ENCODE assay signal across 15 cellular contexts in the genomic region with DNA sequence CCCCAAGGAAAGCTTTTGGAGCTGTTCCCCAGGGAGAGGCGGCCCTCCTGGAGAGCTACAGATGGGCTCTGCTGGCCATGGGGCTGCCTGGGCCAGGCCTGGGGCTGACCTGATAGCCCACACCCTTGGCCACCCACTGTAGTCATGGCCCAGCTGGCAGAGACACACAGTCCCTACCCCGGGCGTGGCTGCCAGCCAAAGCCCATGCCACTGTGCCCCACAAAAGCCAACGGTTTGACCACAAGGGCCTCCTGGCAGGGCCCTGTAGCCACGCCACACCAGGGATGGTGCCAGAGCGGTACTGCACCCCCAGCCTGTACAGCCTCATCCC. TPM values are rescaled to one million over a fixed set of nuclear protein-coding genes. Genes with fewer than 3 reads are reported as not detected.
DNase-seq lines count a peak whose midpoint lies in the region; ATAC-seq and TF ChIP-seq lines count a peak whose summit lies in the region.
"Had no signal": no experiment of that assay in that cellular context is flagged by ENCODE, and none has a peak within 500 bp of the region (broad histone marks: within the 10 kb centered on the region; RNA-seq: fewer than 3 reads in every experiment).

No MANE protein-coding gene starts in this region.

- TF ChIP-seq POLR2A in IMR-90 (IDR thresholded peaks at IDR 0.05; ENCODE audit: low read depth, low read length) = no peak

- intact Hi-C loops in IMR-90 (cut with micrococcal nuclease) (no loop called here), mucosa of descending colon (cut with DNase I, micrococcal nuclease) (no loop called here), tibial artery (cut with DNase I; ENCODE audit: low total_unique reads) (no loop called here)

- peaks cover 3% of the 10 kb centered on the region for H3K36me3 Mint-ChIP-seq in chondrocyte (ENCODE audit: low read depth)
- H3K36me3 Mint-ChIP-seq: memory B cell had no signal

- no peak overlapping the region for H4K91ac ChIP-seq in IMR-90 (ENCODE audit: insufficient read depth, low read depth, low read length)

- no peak overlapping the region for H2BK120ac ChIP-seq in IMR-90 (ENCODE audit: low read depth, low read length)

- no peak overlapping the region for H3K56ac ChIP-seq in IMR-90 (ENCODE audit: extremely low read depth, insufficient read depth, low read length)

- H3K9me3 ChIP-seq in IMR-90 (ENCODE audit: control insufficient read depth, insufficient read depth, low read length) (no peaks in the 10 kb centered on the region), mucosa of descending colon (no peaks in the 10 kb centered on the region), tibial artery (no peaks in the 10 kb centered on the region)
- H3K9me3 ChIP-seq: ovary, SJSA1, testis had no signal

- no peak overlapping the region for H4K5ac ChIP-seq in IMR-90 (ENCODE audit: low read depth, low read length)

- TF ChIP-seq RAD21 in IMR-90 (IDR thresholded peaks at IDR 0.05; ENCODE audit: low read length) = no peak

- H3K9ac ChIP-seq in IMR-90 (ENCODE audit: low read depth, low read length) = no peak overlapping the region

- peaks cover 10% of the 10 kb centered on the region; the same call in 1 of the 2 replicates for H3K36me3 ChIP-seq in IMR-90 (ENCODE audit: control insufficient read depth, insufficient read depth, low read length)
- H3K36me3 ChIP-seq in mucosa of descending colon (ENCODE audit: low read depth) = no peaks in the 10 kb centered on the region
- H3K36me3 ChIP-seq in tibial artery = peaks cover 0 to 26% (median 5%) of the 10 kb centered on the region in 3 donors
- H3K36me3 ChIP-seq: ovary had no signal

- CTCF ChIA-PET in IMR-90 (lab: Yijun Ruan, JAX) = no interaction called here

- H3K27ac ChIP-seq in IMR-90 (ENCODE audit: insufficient read depth, low read length) (no peak overlapping the region), tibial artery (peak overlapping the region; percentile 42 to 71)
- H3K27ac ChIP-seq: SJSA1, testis had no signal

- no peak overlapping the region for H3K18ac ChIP-seq in IMR-90 (ENCODE audit: low read depth, low read length)

- no peak overlapping the region for H4K8ac ChIP-seq in IMR-90 (ENCODE audit: low read depth in 2 of 2, low read length in 2 of 2)

- H3K4ac ChIP-seq in IMR-90 (ENCODE audit: low read depth, low read length) = no peak overlapping the region

- no peak overlapping the region for H3K4me3 ChIP-seq in IMR-90 (ENCODE audit: insufficient read depth, low read depth, low read length)
- no peak overlapping the region for H3K4me3 ChIP-seq in mucosa of descending colon
- no peak overlapping the region for H3K4me3 ChIP-seq in tibial artery
- H3K4me3 ChIP-seq: ovary, SJSA1, testis had no signal

- no peak overlapping the region for H3K4me3 Mint-ChIP-seq in chondrocyte (ENCODE audit: unreplicated experiment)
- H3K4me3 Mint-ChIP-seq: activated CD8-positive, alpha-beta T cell treated with anti-CD3 and anti-CD28 coated beads for 36 hours; CD4-positive, alpha-beta T cell; memory B cell had no signal

- in situ Hi-C loops in IMR-90 (cut with MboI; ENCODE audit: low sequenced_read_pairs) = no loop called here

- peak overlapping the region; percentile 76 for H2AK9ac ChIP-seq in IMR-90 (replicated peaks; ENCODE audit: low read depth, low read length, poor library complexity)

- no peak for TF ChIP-seq CTCF in IMR-90 (conservative IDR thresholded peaks at IDR 0.05; ENCODE audit: low read depth, low read length)
- no peak for TF ChIP-seq CTCF in chondrocyte (IDR thresholded peaks at IDR 0.05)
- no peak for TF ChIP-seq CTCF in mucosa of descending colon (IDR thresholded peaks at IDR 0.05)
- no peak for TF ChIP-seq CTCF in tibial artery (IDR thresholded peaks at IDR 0.05)

- no peak overlapping the region for H3K4me2 ChIP-seq in IMR-90 (ENCODE audit: low read depth, low read length)

- no peak for DNase-seq in IMR-90
- DNase-seq in chondrocyte (ENCODE audit: low spot score) = peak; percentile 80
- DNase-seq in mucosa of descending colon = peak in 1 of 3 donors; percentile 48
- DNase-seq in tibial artery = peak in 1 of 2 donors; percentile 66
- no peak for DNase-seq in NCI-H748 treated with DMSO at 0.1 percent for 48 hours (lab: John Stamatoyannopoulos, UW)
- DNase-seq in kidney tubule cell (ENCODE audit: low spot score) = no peak
- DNase-seq in NOMO-1 (lab: John Stamatoyannopoulos, UW; ENCODE audit: unreplicated experiment in 2 of 2) = no peak
- DNase-seq: activated CD8-positive, alpha-beta T cell treated with anti-CD3 and anti-CD28 coated beads for 36 hours; CD4-positive, alpha-beta T cell; testis had no signal

- POLR2A ChIA-PET in IMR-90 (lab: Charles Lee; ENCODE audit: unreplicated experiment) = no interaction called here

- peaks cover 37% of the 10 kb centered on the region for H3K4me1 Mint-ChIP-seq in chondrocyte (ENCODE audit: low read depth)

- H2BK20ac ChIP-seq in IMR-90 (ENCODE audit: low read depth, low read length) = no peak overlapping the region

- H3K4me1 ChIP-seq in IMR-90 (ENCODE audit: control insufficient read depth, insufficient read depth, low read length) = peaks cover 7% of the 10 kb centered on the region; the same call in 1 of the 2 replicates
- H3K4me1 ChIP-seq in mucosa of descending colon (ENCODE audit: low read depth) = no peaks in the 10 kb centered on the region
- peaks cover 13 to 76% (median 60%) of the 10 kb centered on the region in 4 donors for H3K4me1 ChIP-seq in tibial artery
- H3K4me1 ChIP-seq: SJSA1 had no signal

- dilution Hi-C loops in IMR-90 (cut with HindIII; ENCODE audit: low sequenced_read_pairs, unreplicated experiment) = no loop called here

- peaks cover 4% of the 10 kb centered on the region; the same call in 1 of the 2 replicates for H3K9me1 ChIP-seq in IMR-90 (ENCODE audit: insufficient read depth, low read length)

- peak; percentile 19 for ATAC-seq in IMR-90 (ENCODE audit: low read depth)
- ATAC-seq in mucosa of descending colon = peak; percentile 16
- ATAC-seq in HG03025 (IDR thresholded peaks at IDR 0.05; ENCODE audit: low FRiP score, unreplicated experiment) = no peak
- ATAC-seq: activated CD8-positive, alpha-beta T cell treated with anti-CD3 and anti-CD28 coated beads for 36 hours had no signal

- H2BK15ac ChIP-seq in IMR-90 (ENCODE audit: low read depth, low read length) = no peak overlapping the region

- H3K27me3 ChIP-seq in IMR-90 (ENCODE audit: control insufficient read depth, insufficient read depth, low read length) (no peaks in the 10 kb centered on the region), tibial artery (no peaks in the 10 kb centered on the region)
- H3K27me3 ChIP-seq: ovary, SJSA1, testis had no signal

- no peak overlapping the region for H3K14ac ChIP-seq in IMR-90 (replicated peaks; ENCODE audit: low read depth, low read length)

- H2AK5ac ChIP-seq in IMR-90 (ENCODE audit: low read depth, low read length) = no peak overlapping the region

- no peak overlapping the region for H3K23ac ChIP-seq in IMR-90 (ENCODE audit: low read depth, low read length)

- H3K27me3 Mint-ChIP-seq in chondrocyte (ENCODE audit: low read depth) = no peaks in the 10 kb centered on the region
- H3K27me3 Mint-ChIP-seq: activated CD8-positive, alpha-beta T cell treated with anti-CD3 and anti-CD28 coated beads for 36 hours; CD4-positive, alpha-beta T cell had no signal

- H4K20me1 ChIP-seq in IMR-90 (ENCODE audit: insufficient read depth, low read length) = peaks cover 92% of the 10 kb centered on the region

- BruUV-seq in IMR-90 (replicated peaks; lab: Mats Ljungman, UMichigan) = no TSS peak

- 83% methylated on average over 1 of the region's 6 CpGs; no CpG with 5 or more reads in 1 of the 2 experiments for WGBS in IMR-90 (ENCODE audit: extremely low coverage in 2 of 2, insufficient read length in 1 of 2), 2 experiments

- no peak overlapping the region for H2BK5ac ChIP-seq in IMR-90 (ENCODE audit: low read depth, low read length, poor library complexity, severe bottlenecking)

- peaks cover 22 to 91% of the 10 kb centered on the region in 2 experiments for H3K79me1 ChIP-seq in IMR-90 (ENCODE audit: low read depth in 1 of 2, low read length in 2 of 2)

- no peaks in the 10 kb centered on the region for H3K9me3 Mint-ChIP-seq in chondrocyte (ENCODE audit: low read depth)
- H3K9me3 Mint-ChIP-seq: activated CD8-positive, alpha-beta T cell treated with anti-CD3 and anti-CD28 coated beads for 36 hours; activated T-helper 2 cell treated with anti-CD3 and anti-CD28 coated beads, Interferon-gamma antibody, Interleukin-2, Interleukin-4, amounts not matched to agents 10 μg/mL and 5 μg/mL and 100 μg/mL, durations not matched to agents 14 hours and 24 hours and 36 hours; CD4-positive, alpha-beta T cell; memory B cell had no signal

- no peak overlapping the region for H3K27ac Mint-ChIP-seq in chondrocyte (ENCODE audit: unreplicated experiment)
- H3K27ac Mint-ChIP-seq: activated CD8-positive, alpha-beta T cell treated with anti-CD3 and anti-CD28 coated beads for 36 hours; activated T-helper 2 cell treated with anti-CD3 and anti-CD28 coated beads, Interferon-gamma antibody, Interleukin-2, Interleukin-4, amounts not matched to agents 10 μg/mL and 5 μg/mL and 100 μg/mL, durations not matched to agents 14 hours and 24 hours and 36 hours; CD4-positive, alpha-beta T cell; memory B cell had no signal

- no peak overlapping the region for H2AFZ ChIP-seq in IMR-90 (replicated peaks; ENCODE audit: low read length, poor library complexity)

TF ChIP-seq in IMR-90, 13 proteins besides CTCF, POLR2A, EP300 and RAD21 (continues in another document):
- TF ChIP-seq USF2 (IDR thresholded peaks at IDR 0.05; ENCODE audit: low read depth, low read length) (no peak), CHD1 (IDR thresholded peaks at IDR 0.05; ENCODE audit: low read depth, low read length) (no peak), RFX5 (IDR thresholded peaks at IDR 0.05; ENCODE audit: low read depth, low read length) (no peak), RCOR1 (IDR thresholded peaks at IDR 0.05; ENCODE audit: insufficient replicate concordance, low read length) (no peak)

RNA-seq across cellular contexts. Expression of gene NACC2, which starts 15.2 kb away (rescaled TPM):
- 7.9 and 11.1 TPM in 2 replicates for total RNA-seq in IMR-90 (2012; rRNA removed)
- 19.0 and 21.2 TPM in 2 replicates for polyA plus RNA-seq in IMR-90 (2012; rRNA removed)
- polyA plus RNA-seq in IMR-90 (2012; cell fraction: cytosol; rRNA removed) = 16.0 and 22.9 TPM in 2 replicates
- polyA plus RNA-seq in IMR-90 (2012; cell fraction: nucleus; rRNA removed; ENCODE audit: low replicate concordance) = 27.3 and 39.1 TPM in 2 replicates
- total RNA-seq in chondrocyte = 42.6 to 52.4 TPM (median 51.0 TPM) in 3 replicates
- total RNA-seq in mucosa of descending colon = 10 to 100 TPM; 15.9 to 81.3 (median 22.1) TPM

RNA-seq across cellular contexts. Expression of gene TMEM250, which starts 38.8 kb away (rescaled TPM):
- total RNA-seq in IMR-90 (2012; rRNA removed) (12.5 and 14.0 TPM in 2 replicates), chondrocyte (31.9 to 37.3 TPM (median 35.9 TPM) in 3 replicates), mucosa of descending colon (10 to 100 TPM; 47.4 to 54.1 (median 52.0) TPM)
- polyA plus RNA-seq in IMR-90 (2012; rRNA removed) = 17.5 and 18.6 TPM in 2 replicates
- polyA plus RNA-seq in IMR-90 (2012; cell fraction: cytosol; rRNA removed) = 29.9 and 32.6 TPM in 2 replicates
- 12.4 and 30.2 TPM in 2 replicates for polyA plus RNA-seq in IMR-90 (2012; cell fraction: nucleus; rRNA removed; ENCODE audit: low replicate concordance)
